1 cellular context compared by ENCODE assay signal in genomic region chr2:105521176-105521575, GRCh38.
TF ChIP-seq lines count a peak whose summit lies in the region.

No MANE protein-coding gene starts in this region.

TF ChIP-seq in K562, 482 proteins besides CTCF, POLR2A, EP300 and RAD21 (continued from another document):
- TF ChIP-seq ZNF3 (CRISPR knock-in tag; IDR thresholded peaks at IDR 0.05) = no peak
- TF ChIP-seq CUX1 (CRISPR knock-in tag; IDR thresholded peaks at IDR 0.05) = no peak
- no peak for TF ChIP-seq SRSF9 (IDR thresholded peaks at IDR 0.05; ENCODE audit: borderline replicate concordance, low read depth, low read length)
- no peak for TF ChIP-seq TARDBP (IDR thresholded peaks at IDR 0.05)
- no peak for TF ChIP-seq ZBTB2 (IDR thresholded peaks at IDR 0.05)
- no peak for TF ChIP-seq ZNF655 (CRISPR knock-in tag; IDR thresholded peaks at IDR 0.05)
- TF ChIP-seq MAFG (tag; conservative IDR thresholded peaks at IDR 0.05) = 0 out of 2 replicates have a peak, but pooled peaks have one; percentile 10
- TF ChIP-seq CC2D1A (IDR thresholded peaks at IDR 0.05) = 0 out of 2 replicates have a peak, but pooled peaks have one; percentile 51
- TF ChIP-seq DEAF1 (CRISPR knock-in tag; IDR thresholded peaks at IDR 0.05) = peak; percentile 57
- TF ChIP-seq NEUROD1 (IDR thresholded peaks at IDR 0.05; ENCODE audit: borderline replicate concordance, low read depth, low read length, partially characterized antibody) = no peak
- no peak for TF ChIP-seq GTF2F1 (IDR thresholded peaks at IDR 0.05; ENCODE audit: low read depth, low read length)
- no peak for TF ChIP-seq E2F3 (CRISPR knock-in tag; IDR thresholded peaks at IDR 0.05)
- no peak for TF ChIP-seq SIN3B (IDR thresholded peaks at IDR 0.05; ENCODE audit: low read depth)
- no peak for TF ChIP-seq TAF9B (IDR thresholded peaks at IDR 0.05; ENCODE audit: partially characterized antibody)
